ENCODE assay signal across 8 cellular contexts in the genomic region with DNA sequence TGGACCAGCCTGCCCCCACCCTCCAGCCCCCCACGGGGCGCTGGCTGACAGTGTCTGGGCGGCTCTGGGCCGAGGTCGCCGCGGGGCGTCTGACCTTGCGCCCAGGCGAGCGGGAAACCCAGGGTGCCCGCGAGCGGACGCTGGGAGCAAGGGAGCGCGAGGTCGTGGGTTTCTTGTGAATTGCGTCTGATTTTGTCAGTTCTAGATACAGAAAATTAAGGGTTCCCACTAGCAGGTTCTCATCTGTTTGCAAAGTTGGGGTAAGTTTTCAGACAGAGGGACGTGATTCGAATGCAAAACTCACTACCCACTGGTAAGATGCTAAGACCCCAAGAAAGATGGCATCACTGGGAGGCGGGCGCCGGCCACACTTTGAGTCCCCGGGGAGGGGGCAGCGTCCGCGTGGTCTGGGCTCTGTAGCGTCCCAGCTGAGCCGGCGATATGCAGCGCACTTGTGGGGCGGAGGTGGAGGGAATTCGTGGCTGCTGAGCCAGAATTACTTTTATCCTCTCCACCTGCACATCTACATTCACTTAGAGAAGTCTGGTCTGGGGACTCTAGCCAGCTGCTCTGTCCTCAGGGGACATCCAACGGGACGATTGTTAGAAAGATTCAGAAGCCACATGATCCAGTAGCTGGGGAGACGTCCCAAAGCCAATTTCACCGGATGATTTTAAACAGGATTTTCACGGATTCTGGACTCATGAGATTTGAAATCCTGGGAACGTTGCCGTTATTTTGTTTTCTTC. TPM values are rescaled to one million over a fixed set of nuclear protein-coding genes. Genes with fewer than 3 reads are reported as not detected.
DNase-seq lines count a peak whose midpoint lies in the region; ATAC-seq and TF ChIP-seq lines count a peak whose summit lies in the region.

No MANE protein-coding gene starts in this region.

- WGBS in tibial nerve, 2 donors: 0 to 1% methylated on average over 30 to 32 of the region's 41 CpGs

- H3K9me3 ChIP-seq in endocrine pancreas (ENCODE audit: control insufficient read depth, low read length) (no peaks in the 10 kb centered on the region), tibial nerve (no peaks in the 10 kb centered on the region)

- H3K27me3 ChIP-seq in endocrine pancreas (ENCODE audit: control insufficient read depth, insufficient read depth, low read length) (peaks cover 4% of the 10 kb centered on the region), tibial nerve (peaks cover 0 to 3% of the 10 kb centered on the region in 2 donors)

- peak overlapping the region; percentile 73 for H3K4me3 Mint-ChIP-seq in T-helper 1 cell treated with Interleukin-12 subunit alpha and Interleukin-12 subunit beta and Interleukin-4 antibody, amounts not matched to agents 30 μg/mL and 1 μg/mL, for 36 hours

- peak; percentile 34 for ATAC-seq in HG03064 (IDR thresholded peaks at IDR 0.05; ENCODE audit: low read depth, unreplicated experiment)

- H3K4me3 ChIP-seq in endocrine pancreas (ENCODE audit: control insufficient read depth, insufficient read depth, low read length): peak overlapping the region; percentile 47
- H3K4me3 ChIP-seq in tibial nerve: peak overlapping the region; percentile 68 to 89 (median 75)

- no peaks in the 10 kb centered on the region for H3K9me3 Mint-ChIP-seq in T-helper 1 cell treated with Interleukin-12 subunit alpha and Interleukin-12 subunit beta and Interleukin-4 antibody, amounts not matched to agents 30 μg/mL and 1 μg/mL, for 36 hours

- peak in 1 of 2 donors; percentile 6 for TF ChIP-seq POLR2A in tibial nerve (IDR thresholded peaks at IDR 0.05)

- H3K4me1 Mint-ChIP-seq in T-helper 1 cell treated with Interleukin-12 subunit alpha and Interleukin-12 subunit beta and Interleukin-4 antibody, amounts not matched to agents 30 μg/mL and 1 μg/mL, for 36 hours (ENCODE audit: low read depth): peaks cover 22% of the 10 kb centered on the region

- no peak overlapping the region for H3K27ac Mint-ChIP-seq in T-helper 1 cell treated with Interleukin-12 subunit alpha and Interleukin-12 subunit beta and Interleukin-4 antibody, amounts not matched to agents 30 μg/mL and 1 μg/mL, for 36 hours

- H3K4me1 ChIP-seq in endocrine pancreas (ENCODE audit: control insufficient read depth, insufficient read depth, low read length) (peaks cover 3% of the 10 kb centered on the region), tibial nerve (peaks cover 0 to 21% (median 0%) of the 10 kb centered on the region in 4 donors)

- peak in 1 of 2 donors; percentile 5 for TF ChIP-seq EP300 in tibial nerve (IDR thresholded peaks at IDR 0.05)

- H3K27me3 Mint-ChIP-seq in T-helper 1 cell treated with Interleukin-12 subunit alpha and Interleukin-12 subunit beta and Interleukin-4 antibody, amounts not matched to agents 30 μg/mL and 1 μg/mL, for 36 hours (ENCODE audit: low read depth): peaks cover 11% of the 10 kb centered on the region

- no peak overlapping the region for H3K9ac ChIP-seq in endocrine pancreas (ENCODE audit: control insufficient read depth, insufficient read depth, low read length)

- H3K36me3 ChIP-seq in endocrine pancreas (ENCODE audit: control insufficient read depth, insufficient read depth, low read length) (no peaks in the 10 kb centered on the region), tibial nerve (no peaks in the 10 kb centered on the region)

- no peaks in the 10 kb centered on the region for H3K36me3 Mint-ChIP-seq in T-helper 1 cell treated with Interleukin-12 subunit alpha and Interleukin-12 subunit beta and Interleukin-4 antibody, amounts not matched to agents 30 μg/mL and 1 μg/mL, for 36 hours (ENCODE audit: low read depth)

- H3K27ac ChIP-seq in tibial nerve: peak overlapping the region; percentile 82 to 95 (median 83)

- TF ChIP-seq CTCF in tibial nerve (IDR thresholded peaks at IDR 0.05): no peak

- peak; percentile 26 for DNase-seq in stimulated activated CD4-positive, alpha-beta T cell treated with anti-CD3 and anti-CD28 coated beads, Interleukin-15, amount 100 ng/mL, for 24 hours
- no peak for DNase-seq in stimulated activated CD4-positive, alpha-beta T cell treated with anti-CD3 and anti-CD28 coated beads, Interleukin-1b, Interleukin-23, amount 100 ng/mL, for 48 hours
- DNase-seq in midbrain (lab: John Stamatoyannopoulos, UW) (peak; percentile 55), tibial nerve (ENCODE audit: low spot score in 2 of 2) (peak; percentile 21 to 25), NCI-H2196 treated with DMSO at 0.1 percent for 48 hours (lab: John Stamatoyannopoulos, UW; ENCODE audit: unreplicated experiment) (no peak)

RNA-seq across cellular contexts. Expression of a gene that starts 1.0 kb away (rescaled TPM):
- total RNA-seq in tibial nerve: 10 to 100 TPM; 20.4 to 43.5 (median 35.2) TPM

RNA-seq across cellular contexts. Expression of a gene that starts 32.8 kb away (rescaled TPM):
- 10 to 100 TPM; 14.5 to 22.3 (median 18.4) TPM for total RNA-seq in tibial nerve

Comparison
In these comparisons a context has a peak if more than half of its experiments do, and no peak if none do; other contexts are left out.
1. DNase-seq: peak in stimulated activated CD4-positive, alpha-beta T cell treated with anti-CD3 and anti-CD28 coated beads, Interleukin-15, amount 100 ng/mL, for 24 hours (single experiment), midbrain (single experiment) and tibial nerve (2 of 2); none in stimulated activated CD4-positive, alpha-beta T cell treated with anti-CD3 and anti-CD28 coated beads, Interleukin-1b, Interleukin-23, amount 100 ng/mL, for 48 hours (single experiment) and NCI-H2196 treated with DMSO at 0.1 percent for 48 hours (single experiment).